Comparison of ENCODE assay signal across 28 cellular contexts in genomic region chr1:228029281-228029680, GRCh38. TPM values are rescaled to one million over a fixed set of nuclear protein-coding genes. Genes with fewer than 3 reads are reported as not detected.
"Had no signal": no experiment of that assay in that cellular context is flagged by ENCODE, and none has a peak within 500 bp of the region (broad histone marks: within the 10 kb centered on the region; RNA-seq: fewer than 3 reads in every experiment).

No MANE protein-coding gene starts in this region.

- H3K9me3 ChIP-seq: pancreas, SJSA1 had no signal

- H3K27ac Mint-ChIP-seq: activated naive CD4-positive, alpha-beta T cell treated with anti-CD3 and anti-CD28 coated beads, Interleukin-2, amount 50 U/mL, for 24 hours; activated T-helper 2 cell treated with anti-CD3 and anti-CD28 coated beads, Interferon-gamma antibody, Interleukin-2, Interleukin-4, amounts not matched to agents 10 μg/mL and 5 μg/mL and 100 μg/mL, durations not matched to agents 14 hours and 24 hours and 36 hours; neural progenitor cell; WTC11 had no signal

- H3K36me3 Mint-ChIP-seq: activated naive CD4-positive, alpha-beta T cell treated with anti-CD3 and anti-CD28 coated beads, Interleukin-2, amount 50 U/mL, for 24 hours; WTC11 had no signal

- H3K36me3 ChIP-seq: esophagus squamous epithelium, neural progenitor cell, pancreas, SJSA1 had no signal

- H3K4me1 Mint-ChIP-seq: activated naive CD4-positive, alpha-beta T cell treated with anti-CD3 and anti-CD28 coated beads, Interleukin-2, amount 50 U/mL, for 24 hours; WTC11 had no signal

- H3K27me3 ChIP-seq: body of pancreas, pancreas had no signal

- H3K4me1 ChIP-seq: body of pancreas, esophagus squamous epithelium, neural progenitor cell, pancreas, SJSA1 had no signal

- ATAC-seq: body of pancreas, pancreas, WTC11 had no signal

- H3K4me3 ChIP-seq: body of pancreas, coronary artery, esophagus squamous epithelium, lung, neural progenitor cell, pancreas, SJSA1 had no signal

- DNase-seq: activated CD4-positive, alpha-beta T cell treated with anti-CD3 and anti-CD28 coated beads, Interleukin-2, amount 50 U/mL, for 1 hour; activated CD8-positive, alpha-beta memory T cell treated with anti-CD3 and anti-CD28 coated beads for 24 hours; amniotic stem cell; central memory CD4-positive, alpha-beta T cell; effector CD4-positive, alpha-beta T cell; esophagus squamous epithelium; hypothalamus; kidney glomerular epithelial cell; midbrain; stimulated activated CD4-positive, alpha-beta T cell treated with anti-CD3 and anti-CD28 coated beads, Interleukin-15, amount 100 ng/mL, for 24 hours; stimulated activated CD4-positive, alpha-beta T cell treated with anti-CD3 and anti-CD28 coated beads, Interleukin-4, amount 100 ng/mL, for 1 hour; stimulated activated naive CD4-positive, alpha-beta T cell; SW 1271; trophoblast cell had no signal

- H3K9me3 Mint-ChIP-seq: activated naive CD4-positive, alpha-beta T cell treated with anti-CD3 and anti-CD28 coated beads, Interleukin-2, amount 50 U/mL, for 24 hours; activated T-helper 2 cell treated with anti-CD3 and anti-CD28 coated beads, Interferon-gamma antibody, Interleukin-2, Interleukin-4, amounts not matched to agents 10 μg/mL and 5 μg/mL and 100 μg/mL, durations not matched to agents 14 hours and 24 hours and 36 hours had no signal

- H3K27ac ChIP-seq: body of pancreas, coronary artery, esophagus squamous epithelium, neural progenitor cell, pancreas, SJSA1 had no signal

- H3K4me3 Mint-ChIP-seq: activated naive CD4-positive, alpha-beta T cell treated with anti-CD3 and anti-CD28 coated beads, Interleukin-2, amount 50 U/mL, for 24 hours; neural progenitor cell; WTC11 had no signal

RNA-seq across cellular contexts. Expression of gene WNT3A, which starts 22.5 kb away (rescaled TPM):
- total RNA-seq: activated T-helper 2 cell treated with anti-CD3 and anti-CD28 coated beads, Interferon-gamma antibody, Interleukin-2, Interleukin-4, amounts not matched to agents 10 μg/mL and 5 μg/mL and 100 μg/mL, durations not matched to agents 14 hours and 24 hours and 36 hours; body of pancreas; endothelial cell of umbilical vein; fibroblast of villous mesenchyme; pancreas; SJSA1; skeletal muscle tissue; subcutaneous adipose tissue; T-helper 2 cell treated with Interferon-gamma antibody and Interleukin-4, amounts not matched to agents 100 ng/mL and 5 ng/mL, for 36 hours had no signal
